Comparison of ENCODE assay signal across 8 cellular contexts in genomic region chr12:44874981-44875416, GRCh38.
DNase-seq lines count a peak whose midpoint lies in the region; ATAC-seq and TF ChIP-seq lines count a peak whose summit lies in the region.

No MANE protein-coding gene starts in this region.

- peak overlapping the region; percentile 91 for H3K27ac Mint-ChIP-seq in activated T-cell treated with anti-CD3 and anti-CD28 coated beads, Interleukin-2, amount 50 U/mL, for 24 hours

- no CpG with 5 or more reads among the region's 12 CpGs for WGBS in iPS DF 6.9 (ENCODE audit: insufficient coverage, insufficient read length)

- no peaks in the 10 kb centered on the region for H3K9me3 Mint-ChIP-seq in activated T-cell treated with anti-CD3 and anti-CD28 coated beads, Interleukin-2, amount 50 U/mL, for 24 hours

- H3K36me3 Mint-ChIP-seq in activated T-cell treated with anti-CD3 and anti-CD28 coated beads, Interleukin-2, amount 50 U/mL, for 24 hours (ENCODE audit: low read depth): peaks cover 22% of the 10 kb centered on the region

- ATAC-seq in HG02852 (IDR thresholded peaks at IDR 0.05; ENCODE audit: unreplicated experiment): peak; percentile 29
- no peak for ATAC-seq in GM21528 (IDR thresholded peaks at IDR 0.05; ENCODE audit: low FRiP score, unreplicated experiment)
- no peak for ATAC-seq in HG03025 (IDR thresholded peaks at IDR 0.05; ENCODE audit: low FRiP score, unreplicated experiment)

- H3K4me1 ChIP-seq in iPS DF 6.9 (ENCODE audit: control insufficient read depth, insufficient read depth, low read length): no peaks in the 10 kb centered on the region

- peak overlapping the region; percentile 53 for H3K4me3 ChIP-seq in AG10803 (ENCODE audit: low read length)
- H3K4me3 ChIP-seq in iPS DF 6.9 (ENCODE audit: low read length): peak overlapping the region; percentile 59; the same call in 1 of the 2 replicates

- no peaks in the 10 kb centered on the region for H3K9me3 ChIP-seq in iPS DF 6.9 (ENCODE audit: control insufficient read depth, insufficient read depth, low read length)

- H3K4me1 Mint-ChIP-seq in activated T-cell treated with anti-CD3 and anti-CD28 coated beads, Interleukin-2, amount 50 U/mL, for 24 hours (ENCODE audit: low read depth): peaks cover 51% of the 10 kb centered on the region

- no peak for TF ChIP-seq CTCF in AG10803 (conservative IDR thresholded peaks at IDR 0.05; ENCODE audit: low read length)

- H3K4me3 Mint-ChIP-seq in activated T-cell treated with anti-CD3 and anti-CD28 coated beads, Interleukin-2, amount 50 U/mL, for 24 hours: peak overlapping the region; percentile 99

- no peak overlapping the region for H3K27ac ChIP-seq in iPS DF 6.9 (ENCODE audit: low read length)

- H3K27me3 Mint-ChIP-seq in activated T-cell treated with anti-CD3 and anti-CD28 coated beads, Interleukin-2, amount 50 U/mL, for 24 hours: peaks cover 18% of the 10 kb centered on the region

- H3K36me3 ChIP-seq in iPS DF 6.9 (ENCODE audit: control insufficient read depth, insufficient read depth, low read length): no peaks in the 10 kb centered on the region

- DNase-seq in AG10803 (ENCODE audit: low read depth) (no peak), iPS DF 6.9 (ENCODE audit: low read depth, low spot score) (peak; percentile 7), NCI-H2029 (lab: John Stamatoyannopoulos, UW) (no peak)
- no peak for DNase-seq in activated T-cell treated with anti-CD3 and anti-CD28 coated beads, Interleukin-2, amount 50 U/mL, for 24 hours
- peak; percentile 7 for DNase-seq in stimulated activated CD4-positive, alpha-beta T cell treated with anti-CD3 and anti-CD28 coated beads, Interleukin-2, amount 100 ng/mL, for 4 hours (ENCODE audit: low read depth)

- no peaks in the 10 kb centered on the region for H3K27me3 ChIP-seq in iPS DF 6.9 (ENCODE audit: control insufficient read depth, insufficient read depth, low read length)

Comparison
In these comparisons a context has a peak if more than half of its experiments do, and no peak if none do; other contexts are left out.
1. DNase-seq: peak in iPS DF 6.9 (single experiment) and stimulated activated CD4-positive, alpha-beta T cell treated with anti-CD3 and anti-CD28 coated beads, Interleukin-2, amount 100 ng/mL, for 4 hours (single experiment); none in AG10803 (single experiment), activated T-cell treated with anti-CD3 and anti-CD28 coated beads, Interleukin-2, amount 50 U/mL, for 24 hours (single experiment) and NCI-H2029 (single experiment).